2 cellular contexts compared by ENCODE assay signal in the genomic region with DNA sequence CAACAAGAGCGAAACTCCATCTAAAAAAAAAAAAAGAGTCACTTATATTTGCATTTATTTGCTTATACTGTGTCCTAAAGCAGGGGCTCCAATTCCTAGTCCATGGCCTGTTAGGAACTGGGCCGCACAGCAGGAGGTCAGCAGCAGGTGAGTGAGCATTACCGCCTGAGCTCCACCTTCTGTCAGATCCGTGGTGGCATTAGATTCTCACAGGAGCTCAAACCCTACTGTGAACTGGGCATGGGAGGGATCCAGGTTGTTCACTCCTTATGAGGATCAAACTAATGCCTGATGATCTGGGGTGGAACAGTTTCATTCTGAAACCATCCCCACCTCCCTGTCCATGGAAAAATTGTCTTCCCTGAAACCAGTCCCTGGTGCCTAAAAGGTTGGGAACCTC.
TF ChIP-seq lines count a peak whose summit lies in the region.

No MANE protein-coding gene starts in this region.

TF ChIP-seq in liver, 16 proteins besides CTCF, POLR2A, EP300 and RAD21:
- no peak for TF ChIP-seq HNF4A (conservative IDR thresholded peaks at IDR 0.05)
- TF ChIP-seq, protein P1, sequence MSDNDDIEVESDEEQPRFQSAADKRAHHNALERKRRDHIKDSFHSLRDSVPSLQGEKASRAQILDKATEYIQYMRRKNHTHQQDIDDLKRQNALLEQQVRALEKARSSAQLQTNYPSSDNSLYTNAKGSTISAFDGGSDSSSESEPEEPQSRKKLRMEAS (IDR thresholded peaks at IDR 0.05) = no peak

TF ChIP-seq in HepG2, 621 proteins besides CTCF, POLR2A, EP300 and RAD21:
- TF ChIP-seq NFE2 (CRISPR knock-in tag; IDR thresholded peaks at IDR 0.05) (no peak), NBN (conservative IDR thresholded peaks at IDR 0.05) (no peak)
TF ChIP-seq in HepG2: peak in this region for 0.
